21 cellular contexts compared by ENCODE assay signal in the genomic region with DNA sequence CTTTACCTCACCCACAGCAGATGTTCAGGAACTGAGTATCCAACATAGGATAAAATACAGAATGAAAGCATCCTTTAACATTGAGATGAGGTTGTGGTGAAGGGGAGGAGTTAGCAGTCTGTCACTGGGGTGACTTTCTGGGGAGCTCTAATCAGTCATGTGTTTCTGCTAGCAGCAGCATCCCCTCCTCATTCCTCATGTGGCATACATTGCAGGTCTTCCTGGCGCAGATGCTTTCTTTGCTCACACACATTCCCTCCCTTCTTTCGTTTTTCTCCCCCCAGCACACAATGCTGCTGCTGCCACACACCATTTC.
"Had no signal": no experiment of that assay in that cellular context is flagged by ENCODE, and none has a peak within 500 bp of the region (broad histone marks: within the 10 kb centered on the region; RNA-seq: fewer than 3 reads in every experiment).

No MANE protein-coding gene starts in this region.

- H3K9me3 Mint-ChIP-seq: activated CD4-positive, alpha-beta memory T cell treated with anti-CD3 and anti-CD28 coated beads, Interleukin-2, amount 10 ng/mL, durations not matched to agents 7 days and 5 days; activated CD4-positive, alpha-beta T cell treated with anti-CD3 and anti-CD28 coated beads, Interleukin-2, amount 10 ng/mL, durations not matched to agents 24 days and 14 days; activated naive CD8-positive, alpha-beta T cell treated with anti-CD3 and anti-CD28 coated beads, Interleukin-2, amount 50 U/mL, for 24 hours; activated T-helper 1 cell treated with anti-CD3 and anti-CD28 coated beads, Interleukin-12 subunit alpha, Interleukin-12 subunit beta, Interleukin-2, Interleukin-4 antibody, amounts not matched to agents 30 ng/mL and 10 ng/mL and 1 ng/mL, durations not matched to agents 14 hours and 24 hours and 36 hours had no signal

- ATAC-seq: activated CD4-positive, CD25-positive, alpha-beta regulatory T cell treated with anti-CD3 and anti-CD28 coated beads, Interleukin-2, amount 50 U/mL, for 24 hours; activated naive CD8-positive, alpha-beta T cell treated with anti-CD3 and anti-CD28 coated beads, Interleukin-2, amount 50 U/mL, for 24 hours; left lung had no signal

- H3K27me3 ChIP-seq: left lung had no signal

- H3K4me3 ChIP-seq: left lung, prostate gland, spleen had no signal

- H3K4me1 ChIP-seq: prostate gland, spleen had no signal

- H3K27ac Mint-ChIP-seq: activated CD4-positive, alpha-beta memory T cell treated with anti-CD3 and anti-CD28 coated beads, Interleukin-2, amount 10 ng/mL, durations not matched to agents 7 days and 5 days; activated CD4-positive, alpha-beta T cell treated with anti-CD3 and anti-CD28 coated beads, Interleukin-2, amount 10 ng/mL, durations not matched to agents 24 days and 14 days; activated naive CD8-positive, alpha-beta T cell treated with anti-CD3 and anti-CD28 coated beads, Interleukin-2, amount 50 U/mL, for 24 hours; activated T-helper 1 cell treated with anti-CD3 and anti-CD28 coated beads, Interleukin-12 subunit alpha, Interleukin-12 subunit beta, Interleukin-2, Interleukin-4 antibody, amounts not matched to agents 30 ng/mL and 10 ng/mL and 1 ng/mL, durations not matched to agents 14 hours and 24 hours and 36 hours had no signal

- H3K27ac ChIP-seq: VCaP had no signal

- H3K9me3 ChIP-seq: prostate gland had no signal

- DNase-seq: activated CD4-positive, alpha-beta memory T cell treated with anti-CD3 and anti-CD28 coated beads, Interleukin-2, amount 10 ng/mL, durations not matched to agents 7 days and 5 days; activated CD4-positive, alpha-beta T cell treated with anti-CD3 and anti-CD28 coated beads, Interleukin-2, amount 10 ng/mL, durations not matched to agents 24 days and 14 days; activated gamma-delta T cell; activated naive CD4-positive, alpha-beta T cell treated with anti-CD3 and anti-CD28 coated beads, Interleukin-2, amount 50 U/mL, for 16 hours; activated naive CD8-positive, alpha-beta T cell treated with anti-CD3 and anti-CD28 coated beads, Interleukin-2, amount 50 U/mL, for 24 hours; activated T-cell treated with anti-CD3 and anti-CD28 coated beads for 4 hours; caudate nucleus; dermis blood vessel endothelial cell; effector CD8-positive, alpha-beta T cell; foreskin melanocyte; kidney glomerular epithelial cell; left lung; mammary epithelial cell; midbrain; spleen; stimulated activated CD4-positive, alpha-beta T cell treated with anti-CD3 and anti-CD28 coated beads, Interleukin-4, amount 100 ng/mL, for 1 hour; stimulated activated naive CD4-positive, alpha-beta T cell had no signal

- H3K36me3 ChIP-seq: left lung, prostate gland, spleen had no signal

- H3K4me1 Mint-ChIP-seq: activated CD4-positive, alpha-beta memory T cell treated with anti-CD3 and anti-CD28 coated beads, Interleukin-2, amount 10 ng/mL, durations not matched to agents 7 days and 5 days; activated CD4-positive, alpha-beta T cell treated with anti-CD3 and anti-CD28 coated beads, Interleukin-2, amount 10 ng/mL, durations not matched to agents 24 days and 14 days; activated naive CD8-positive, alpha-beta T cell treated with anti-CD3 and anti-CD28 coated beads, Interleukin-2, amount 50 U/mL, for 24 hours had no signal

- H3K4me3 Mint-ChIP-seq: activated CD4-positive, alpha-beta memory T cell treated with anti-CD3 and anti-CD28 coated beads, Interleukin-2, amount 10 ng/mL, durations not matched to agents 7 days and 5 days; activated CD4-positive, alpha-beta T cell treated with anti-CD3 and anti-CD28 coated beads, Interleukin-2, amount 10 ng/mL, durations not matched to agents 24 days and 14 days; activated naive CD8-positive, alpha-beta T cell treated with anti-CD3 and anti-CD28 coated beads, Interleukin-2, amount 50 U/mL, for 24 hours; activated T-helper 1 cell treated with anti-CD3 and anti-CD28 coated beads, Interleukin-12 subunit alpha, Interleukin-12 subunit beta, Interleukin-2, Interleukin-4 antibody, amounts not matched to agents 30 ng/mL and 10 ng/mL and 1 ng/mL, durations not matched to agents 14 hours and 24 hours and 36 hours had no signal
